43 cellular contexts compared by ENCODE assay signal in the genomic region with DNA sequence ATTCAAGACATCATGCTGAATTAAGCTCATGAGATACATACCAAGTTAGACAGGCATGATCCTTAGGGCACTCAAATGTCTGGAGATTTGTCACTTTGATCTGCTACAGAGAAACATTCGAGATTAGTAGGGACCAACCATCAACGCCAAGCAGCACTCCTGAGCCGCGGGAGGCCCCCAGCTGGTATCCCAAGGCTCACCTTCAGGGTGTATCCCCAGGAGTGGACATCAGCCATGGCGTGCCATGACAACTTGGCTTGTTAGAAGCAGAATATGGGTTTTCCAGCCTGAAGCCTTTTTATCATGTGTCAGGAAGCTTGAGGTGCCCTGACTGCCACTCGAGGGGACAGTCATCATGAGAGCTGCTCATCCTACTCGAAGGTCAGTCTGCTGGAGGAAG. TPM values are rescaled to one million over a fixed set of nuclear protein-coding genes. Genes with fewer than 3 reads are reported as not detected.
"Had no signal": no experiment of that assay in that cellular context is flagged by ENCODE, and none has a peak within 500 bp of the region (broad histone marks: within the 10 kb centered on the region; RNA-seq: fewer than 3 reads in every experiment).

No MANE protein-coding gene starts in this region.

- H3K4me1 Mint-ChIP-seq: activated naive CD4-positive, alpha-beta T cell treated with anti-CD3 and anti-CD28 coated beads, Interleukin-2, amount 10 ng/mL, durations not matched to agents 7 days and 5 days; activated naive CD4-positive, alpha-beta T cell treated with anti-CD3 and anti-CD28 coated beads, Interleukin-2, amount 50 U/mL, for 24 hours; activated naive CD8-positive, alpha-beta T cell treated with anti-CD3 and anti-CD28 coated beads for 36 hours; activated naive CD8-positive, alpha-beta T cell treated with anti-CD3 and anti-CD28 coated beads, Interleukin-2, amount 10 ng/mL, durations not matched to agents 7 days and 5 days; activated naive CD8-positive, alpha-beta T cell treated with anti-CD3 and anti-CD28 coated beads, Interleukin-2, amount 50 U/mL, for 24 hours; central memory CD8-positive, alpha-beta T cell had no signal

- H3K27ac ChIP-seq: adrenal gland, ascending aorta, body of pancreas, brain microvascular endothelial cell, breast epithelium, cardiac muscle cell had no signal

- H3K9me3 ChIP-seq: adrenal gland, ascending aorta, body of pancreas, breast epithelium had no signal

- H3K36me3 Mint-ChIP-seq: activated naive CD4-positive, alpha-beta T cell treated with anti-CD3 and anti-CD28 coated beads, Interleukin-2, amount 10 ng/mL, durations not matched to agents 7 days and 5 days; activated naive CD4-positive, alpha-beta T cell treated with anti-CD3 and anti-CD28 coated beads, Interleukin-2, amount 50 U/mL, for 72 hours; activated naive CD8-positive, alpha-beta T cell; activated naive CD8-positive, alpha-beta T cell treated with anti-CD3 and anti-CD28 coated beads for 36 hours; activated naive CD8-positive, alpha-beta T cell treated with anti-CD3 and anti-CD28 coated beads, Interleukin-2, amount 10 ng/mL, durations not matched to agents 7 days and 5 days had no signal

- H3K27me3 ChIP-seq: adrenal gland, ascending aorta, body of pancreas, brain microvascular endothelial cell, breast epithelium, cardiac muscle cell had no signal

- H3K36me3 ChIP-seq: adrenal gland, ascending aorta, brain microvascular endothelial cell, breast epithelium, cardiac muscle cell had no signal

- DNase-seq: activated effector memory CD4-positive, alpha-beta T cell treated with anti-CD3 and anti-CD28 coated beads, Interleukin-2, amount 50 U/mL, for 16 hours; activated effector memory CD4-positive, alpha-beta T cell treated with Interleukin-2 at 50 U/mL for 16 hours; activated gamma-delta T cell; activated gamma-delta T cell treated with Interleukin-2 at 50 U/mL for 16 hours; activated naive CD4-positive, alpha-beta T cell; activated naive CD4-positive, alpha-beta T cell treated with anti-CD3 and anti-CD28 coated beads for 36 hours; activated naive CD4-positive, alpha-beta T cell treated with anti-CD3 and anti-CD28 coated beads, Interleukin-2, amount 10 ng/mL, durations not matched to agents 7 days and 5 days; activated naive CD4-positive, alpha-beta T cell treated with anti-CD3 and anti-CD28 coated beads, Interleukin-2, amount 50 U/mL, for 16 hours; activated naive CD4-positive, alpha-beta T cell treated with Interleukin-2 at 50 U/mL for 16 hours; activated naive CD8-positive, alpha-beta T cell treated with anti-CD3 and anti-CD28 coated beads for 36 hours; activated naive CD8-positive, alpha-beta T cell treated with anti-CD3 and anti-CD28 coated beads, Interleukin-2, amount 10 ng/mL, durations not matched to agents 7 days and 5 days; activated naive CD8-positive, alpha-beta T cell treated with anti-CD3 and anti-CD28 coated beads, Interleukin-2, amount 50 U/mL, for 24 hours; activated T-cell treated with anti-CD3 and anti-CD28 coated beads, Interleukin-2, amount 50 U/mL, for 1 hour; activated T-cell treated with anti-CD3 and anti-CD28 coated beads, Interleukin-2, amount 50 U/mL, for 24 hours; activated T-cell treated with anti-CD3 and anti-CD28 coated beads, Interleukin-2, amount 50 U/mL, for 4 hours; activated T-cell treated with anti-CD3 and anti-CD28 coated beads, Interleukin-2, amount 50 U/mL, for 48 hours; activated T-cell treated with anti-CD3 and anti-CD28 coated beads, Interleukin-2, amount 50 U/mL, for 72 hours; adrenal gland; amniotic stem cell; amygdala; anterior cingulate cortex; aorta; body of pancreas; brain microvascular endothelial cell; caudate nucleus; central memory CD4-positive, alpha-beta T cell; cerebellar nuclear complex had no signal

- H3K27me3 Mint-ChIP-seq: brain had no signal

- H3K9me3 Mint-ChIP-seq: activated naive CD4-positive, alpha-beta T cell treated with anti-CD3 and anti-CD28 coated beads for 36 hours; activated naive CD4-positive, alpha-beta T cell treated with anti-CD3 and anti-CD28 coated beads, Interleukin-2, amount 10 ng/mL, durations not matched to agents 7 days and 5 days; activated naive CD4-positive, alpha-beta T cell treated with anti-CD3 and anti-CD28 coated beads, Interleukin-2, amount 50 U/mL, for 24 hours; activated naive CD4-positive, alpha-beta T cell treated with anti-CD3 and anti-CD28 coated beads, Interleukin-2, amount 50 U/mL, for 72 hours; activated naive CD8-positive, alpha-beta T cell treated with anti-CD3 and anti-CD28 coated beads for 36 hours; activated naive CD8-positive, alpha-beta T cell treated with anti-CD3 and anti-CD28 coated beads, Interleukin-2, amount 10 ng/mL, durations not matched to agents 7 days and 5 days; activated naive CD8-positive, alpha-beta T cell treated with anti-CD3 and anti-CD28 coated beads, Interleukin-2, amount 50 U/mL, for 24 hours; activated T-cell treated with anti-CD3 and anti-CD28 coated beads, Interleukin-2, amount 50 U/mL, for 24 hours; activated T-cell treated with anti-CD3 and anti-CD28 coated beads, Interleukin-2, amount 50 U/mL, for 4 hours; activated T-cell treated with anti-CD3 and anti-CD28 coated beads, Interleukin-2, amount 50 U/mL, for 72 hours; activated T-helper 1 cell treated with anti-CD3 and anti-CD28 coated beads, Interleukin-12 subunit alpha, Interleukin-12 subunit beta, Interleukin-2, Interleukin-4 antibody, amounts not matched to agents 30 ng/mL and 10 ng/mL and 1 ng/mL, durations not matched to agents 14 hours and 24 hours and 36 hours; activated T-helper 17 cell treated with anti-CD3 and anti-CD28 coated beads, Interleukin-2, amount 50 U/mL, for 72 hours; activated T-helper 2 cell treated with anti-CD3 and anti-CD28 coated beads, Interferon-gamma antibody, Interleukin-2, Interleukin-4, amounts not matched to agents 10 μg/mL and 5 μg/mL and 100 μg/mL, durations not matched to agents 14 hours and 24 hours and 36 hours; central memory CD8-positive, alpha-beta T cell had no signal

- H3K4me1 ChIP-seq: adrenal gland, ascending aorta, breast epithelium had no signal

- FAIRE-seq: astrocyte had no signal

- H3K4me3 Mint-ChIP-seq: activated naive CD4-positive, alpha-beta T cell treated with anti-CD3 and anti-CD28 coated beads for 36 hours; activated naive CD4-positive, alpha-beta T cell treated with anti-CD3 and anti-CD28 coated beads, Interleukin-2, amount 10 ng/mL, durations not matched to agents 7 days and 5 days; activated naive CD4-positive, alpha-beta T cell treated with anti-CD3 and anti-CD28 coated beads, Interleukin-2, amount 50 U/mL, for 24 hours; activated naive CD8-positive, alpha-beta T cell; activated naive CD8-positive, alpha-beta T cell treated with anti-CD3 and anti-CD28 coated beads for 36 hours; activated naive CD8-positive, alpha-beta T cell treated with anti-CD3 and anti-CD28 coated beads, Interleukin-2, amount 10 ng/mL, durations not matched to agents 7 days and 5 days; activated naive CD8-positive, alpha-beta T cell treated with anti-CD3 and anti-CD28 coated beads, Interleukin-2, amount 50 U/mL, for 24 hours; activated T-cell treated with anti-CD3 and anti-CD28 coated beads, Interleukin-2, amount 50 U/mL, for 24 hours; activated T-cell treated with anti-CD3 and anti-CD28 coated beads, Interleukin-2, amount 50 U/mL, for 4 hours; activated T-cell treated with anti-CD3 and anti-CD28 coated beads, Interleukin-2, amount 50 U/mL, for 72 hours; activated T-helper 1 cell treated with anti-CD3 and anti-CD28 coated beads, Interleukin-12 subunit alpha, Interleukin-12 subunit beta, Interleukin-2, Interleukin-4 antibody, amounts not matched to agents 30 ng/mL and 10 ng/mL and 1 ng/mL, durations not matched to agents 14 hours and 24 hours and 36 hours; activated T-helper 17 cell treated with anti-CD3 and anti-CD28 coated beads, Interleukin-2, amount 50 U/mL, for 72 hours; brain; central memory CD8-positive, alpha-beta T cell had no signal

- H3K4me3 ChIP-seq: adrenal gland, ascending aorta, body of pancreas, breast epithelium, cardiac muscle cell had no signal

- H3K27ac Mint-ChIP-seq: activated naive CD4-positive, alpha-beta T cell treated with anti-CD3 and anti-CD28 coated beads for 36 hours; activated naive CD4-positive, alpha-beta T cell treated with anti-CD3 and anti-CD28 coated beads, Interleukin-2, amount 10 ng/mL, durations not matched to agents 7 days and 5 days; activated naive CD4-positive, alpha-beta T cell treated with anti-CD3 and anti-CD28 coated beads, Interleukin-2, amount 50 U/mL, for 24 hours; activated naive CD4-positive, alpha-beta T cell treated with anti-CD3 and anti-CD28 coated beads, Interleukin-2, amount 50 U/mL, for 72 hours; activated naive CD8-positive, alpha-beta T cell; activated naive CD8-positive, alpha-beta T cell treated with anti-CD3 and anti-CD28 coated beads for 36 hours; activated naive CD8-positive, alpha-beta T cell treated with anti-CD3 and anti-CD28 coated beads, Interleukin-2, amount 10 ng/mL, durations not matched to agents 7 days and 5 days; activated naive CD8-positive, alpha-beta T cell treated with anti-CD3 and anti-CD28 coated beads, Interleukin-2, amount 50 U/mL, for 24 hours; activated T-cell treated with anti-CD3 and anti-CD28 coated beads, Interleukin-2, amount 50 U/mL, for 24 hours; activated T-cell treated with anti-CD3 and anti-CD28 coated beads, Interleukin-2, amount 50 U/mL, for 72 hours; activated T-helper 1 cell treated with anti-CD3 and anti-CD28 coated beads, Interleukin-12 subunit alpha, Interleukin-12 subunit beta, Interleukin-2, Interleukin-4 antibody, amounts not matched to agents 30 ng/mL and 10 ng/mL and 1 ng/mL, durations not matched to agents 14 hours and 24 hours and 36 hours; activated T-helper 17 cell treated with anti-CD3 and anti-CD28 coated beads, Interleukin-2, amount 50 U/mL, for 72 hours; activated T-helper 2 cell treated with anti-CD3 and anti-CD28 coated beads, Interferon-gamma antibody, Interleukin-2, Interleukin-4, amounts not matched to agents 10 μg/mL and 5 μg/mL and 100 μg/mL, durations not matched to agents 14 hours and 24 hours and 36 hours; brain had no signal

- ATAC-seq: activated naive CD4-positive, alpha-beta T cell treated with anti-CD3 and anti-CD28 coated beads, Interleukin-2, amount 50 U/mL, for 72 hours; activated naive CD8-positive, alpha-beta T cell treated with anti-CD3 and anti-CD28 coated beads, Interleukin-2, amount 50 U/mL, for 24 hours; activated T-cell treated with anti-CD3 and anti-CD28 coated beads, Interleukin-2, amount 50 U/mL, for 4 hours; activated T-cell treated with anti-CD3 and anti-CD28 coated beads, Interleukin-2, amount 50 U/mL, for 72 hours; activated T-helper 17 cell treated with anti-CD3 and anti-CD28 coated beads, Interleukin-2, amount 50 U/mL, for 72 hours; body of pancreas had no signal

RNA-seq across cellular contexts. Expression of gene GPHB5, which starts 39.1 kb away (rescaled TPM):
- total RNA-seq: activated naive CD4-positive, alpha-beta T cell treated with anti-CD3 and anti-CD28 coated beads for 36 hours; activated naive CD4-positive, alpha-beta T cell treated with anti-CD3 and anti-CD28 coated beads, Interleukin-2, amount 50 U/mL, for 72 hours; activated naive CD8-positive, alpha-beta T cell treated with anti-CD3 and anti-CD28 coated beads for 36 hours; activated naive CD8-positive, alpha-beta T cell treated with anti-CD3 and anti-CD28 coated beads, Interleukin-2, amount 10 ng/mL, durations not matched to agents 7 days and 5 days; activated T-cell treated with anti-CD3 and anti-CD28 coated beads, Interleukin-2, amount 50 U/mL, for 4 hours; activated T-cell treated with anti-CD3 and anti-CD28 coated beads, Interleukin-2, amount 50 U/mL, for 72 hours; activated T-helper 1 cell treated with anti-CD3 and anti-CD28 coated beads, Interleukin-12 subunit alpha, Interleukin-12 subunit beta, Interleukin-2, Interleukin-4 antibody, amounts not matched to agents 30 ng/mL and 10 ng/mL and 1 ng/mL, durations not matched to agents 14 hours and 24 hours and 36 hours; activated T-helper 17 cell treated with anti-CD3 and anti-CD28 coated beads, Interleukin-2, amount 50 U/mL, for 72 hours; activated T-helper 2 cell treated with anti-CD3 and anti-CD28 coated beads, Interferon-gamma antibody, Interleukin-2, Interleukin-4, amounts not matched to agents 10 μg/mL and 5 μg/mL and 100 μg/mL, durations not matched to agents 14 hours and 24 hours and 36 hours; adrenal gland; aorta; ascending aorta; astrocyte; body of pancreas; breast epithelium; bronchial epithelial cell; cardiac muscle cell; cardiac septum; cerebellum; chondrocyte had no signal
